In genomic region chr1:24642481-24643361, GRCh38 we compare ENCODE assay signal across 1 cellular context.
A peak's percentile ranks its signal among the peaks of the same experiment; 100 is the strongest.
TF ChIP-seq lines count a peak whose summit lies in the region.

SRRM1 (plus strand) TSS chr1:24643302; CDS start chr1:24643327, 25 bp downstream.

TF ChIP-seq in K562, 482 proteins besides CTCF, POLR2A, EP300 and RAD21 (continued from another document and continues in another):
- TF ChIP-seq PTBP1 (IDR thresholded peaks at IDR 0.05; ENCODE audit: low read depth, low read length) (no peak), E2F1 (CRISPR knock-in tag; IDR thresholded peaks at IDR 0.05) (peak; percentile 84), ZC3H11A (IDR thresholded peaks at IDR 0.05; ENCODE audit: low read depth, low read length) (no peak), SUPT5H (IDR thresholded peaks at IDR 0.05) (peak; percentile 98), CEBPZ (IDR thresholded peaks at IDR 0.05; ENCODE audit: borderline replicate concordance, low read depth, low read length) (no peak), FOS (IDR thresholded peaks at IDR 0.05; ENCODE audit: extremely low read depth, insufficient read length) (peak; percentile 73), MEF2A (IDR thresholded peaks at IDR 0.05; ENCODE audit: control insufficient read depth, low read depth, low read length) (0 out of 2 replicates have a peak, but pooled peaks have one; percentile 13), ZNF253 (CRISPR knock-in tag; conservative IDR thresholded peaks at IDR 0.05) (no peak), NEUROD1 (IDR thresholded peaks at IDR 0.05; ENCODE audit: borderline replicate concordance, low read depth, low read length, partially characterized antibody) (peak; percentile 91), TFAP4 (CRISPR knock-in tag; IDR thresholded peaks at IDR 0.05; ENCODE audit: borderline replicate concordance) (peak; percentile 78; the same call in 1 of the 2 replicates), MTA1 (IDR thresholded peaks at IDR 0.05; ENCODE audit: borderline replicate concordance) (no peak), RBM17 (IDR thresholded peaks at IDR 0.05; ENCODE audit: borderline replicate concordance, low read depth, low read length) (no peak), AFF4 (CRISPR knock-in tag; IDR thresholded peaks at IDR 0.05) (no peak), TBL1XR1 (IDR thresholded peaks at IDR 0.05; ENCODE audit: low read length in 2 of 2) (peak; percentile 27 to 54; a peak in 2 of 4 replicates), MAFK (IDR thresholded peaks at IDR 0.05; ENCODE audit: low read length) (no peak), SNIP1 (IDR thresholded peaks at IDR 0.05; ENCODE audit: low read depth) (no peak), RBM25 (IDR thresholded peaks at IDR 0.05; ENCODE audit: low read depth, low read length, severe bottlenecking) (peak; percentile 48), ZNF165 (CRISPR knock-in tag; IDR thresholded peaks at IDR 0.05; ENCODE audit: borderline replicate concordance) (no peak), MAZ (CRISPR knock-in tag; conservative IDR thresholded peaks at IDR 0.05 in 1 of 2, IDR thresholded peaks at IDR 0.05 in 1 of 2) (peak in 1 of 2 experiments; percentile 88), MAX (CRISPR knock-in tag; IDR thresholded peaks at IDR 0.05) (peak; percentile 72), BRCA1 (IDR thresholded peaks at IDR 0.05) (no peak), BRCA1 (CRISPR knock-in tag; IDR thresholded peaks at IDR 0.05) (no peak), USF2 (CRISPR knock-in tag; IDR thresholded peaks at IDR 0.05) (peak; percentile 90), GTF2E2 (tag; IDR thresholded peaks at IDR 0.05) (peak; percentile 44; the same call in 1 of the 2 replicates), RFX7 (CRISPR knock-in tag; IDR thresholded peaks at IDR 0.05) (no peak), DDX20 (tag; IDR thresholded peaks at IDR 0.05; ENCODE audit: low read depth) (no peak), ZNF324 (CRISPR knock-in tag; IDR thresholded peaks at IDR 0.05) (no peak), ZBTB8A (IDR thresholded peaks at IDR 0.05; ENCODE audit: partially characterized antibody) (no peak), PHF20 (IDR thresholded peaks at IDR 0.05; ENCODE audit: partially characterized antibody) (peak; percentile 53), HOMEZ (CRISPR knock-in tag; IDR thresholded peaks at IDR 0.05) (no peak), DIDO1 (tag; IDR thresholded peaks at IDR 0.05; ENCODE audit: low read depth) (0 out of 2 replicates have a peak, but pooled peaks have one; percentile 62), KDM5B (IDR thresholded peaks at IDR 0.05; ENCODE audit: insufficient replicate concordance, low read depth, low read length) (peak; percentile 98), HDGF (IDR thresholded peaks at IDR 0.05) (no peak), CREB5 (CRISPR knock-in tag; IDR thresholded peaks at IDR 0.05) (no peak), MCM7 (IDR thresholded peaks at IDR 0.05) (no peak), FOXK1 (CRISPR knock-in tag; IDR thresholded peaks at IDR 0.05; ENCODE audit: borderline replicate concordance) (peak; percentile 77; the same call in 1 of the 2 replicates), RNF2 (IDR thresholded peaks at IDR 0.05) (peak; percentile 51; the same call in 1 of the 2 replicates), GABPB1 (CRISPR knock-in tag; IDR thresholded peaks at IDR 0.05) (peak; percentile 60), ZNF699 (CRISPR knock-in tag; IDR thresholded peaks at IDR 0.05; ENCODE audit: insufficient replicate concordance) (no peak), LCOR (CRISPR knock-in tag; IDR thresholded peaks at IDR 0.05) (0 out of 2 replicates have a peak, but pooled peaks have one; percentile 7), COPS2 (conservative IDR thresholded peaks at IDR 0.05) (no peak), NFRKB (IDR thresholded peaks at IDR 0.05; ENCODE audit: low read depth) (peak; percentile 87), ADNP (tag; IDR thresholded peaks at IDR 0.05) (no peak), NFIX (CRISPR knock-in tag; IDR thresholded peaks at IDR 0.05; ENCODE audit: low read depth) (no peak), ZBTB7A (IDR thresholded peaks at IDR 0.05; ENCODE audit: borderline replicate concordance, control insufficient read depth, low read depth, low read length) (peak; percentile 46; the same call in 1 of the 2 replicates), SMAD2 (IDR thresholded peaks at IDR 0.05; ENCODE audit: low read depth, low read length) (no peak), MEIS2 (IDR thresholded peaks at IDR 0.05; ENCODE audit: partially characterized antibody) (peak; percentile 99), E2F6 (IDR thresholded peaks at IDR 0.05; ENCODE audit: borderline replicate concordance in 1 of 2, extremely low read depth in 1 of 2, insufficient read depth in 1 of 2, insufficient read length in 1 of 2, low read depth in 1 of 2, low read length in 1 of 2, poor library complexity in 1 of 2, severe bottlenecking in 1 of 2) (peak; percentile 51 to 94), KDM4B (IDR thresholded peaks at IDR 0.05; ENCODE audit: borderline replicate concordance in 2 of 2, low read depth in 1 of 2) (peak in 1 of 2 experiments; percentile 61; a peak in 1 of 4 replicates), ZNF511 (CRISPR knock-in tag; IDR thresholded peaks at IDR 0.05) (peak; percentile 85; the same call in 1 of the 2 replicates)
